Comparison of ENCODE assay signal across 8 cellular contexts in the genomic region with DNA sequence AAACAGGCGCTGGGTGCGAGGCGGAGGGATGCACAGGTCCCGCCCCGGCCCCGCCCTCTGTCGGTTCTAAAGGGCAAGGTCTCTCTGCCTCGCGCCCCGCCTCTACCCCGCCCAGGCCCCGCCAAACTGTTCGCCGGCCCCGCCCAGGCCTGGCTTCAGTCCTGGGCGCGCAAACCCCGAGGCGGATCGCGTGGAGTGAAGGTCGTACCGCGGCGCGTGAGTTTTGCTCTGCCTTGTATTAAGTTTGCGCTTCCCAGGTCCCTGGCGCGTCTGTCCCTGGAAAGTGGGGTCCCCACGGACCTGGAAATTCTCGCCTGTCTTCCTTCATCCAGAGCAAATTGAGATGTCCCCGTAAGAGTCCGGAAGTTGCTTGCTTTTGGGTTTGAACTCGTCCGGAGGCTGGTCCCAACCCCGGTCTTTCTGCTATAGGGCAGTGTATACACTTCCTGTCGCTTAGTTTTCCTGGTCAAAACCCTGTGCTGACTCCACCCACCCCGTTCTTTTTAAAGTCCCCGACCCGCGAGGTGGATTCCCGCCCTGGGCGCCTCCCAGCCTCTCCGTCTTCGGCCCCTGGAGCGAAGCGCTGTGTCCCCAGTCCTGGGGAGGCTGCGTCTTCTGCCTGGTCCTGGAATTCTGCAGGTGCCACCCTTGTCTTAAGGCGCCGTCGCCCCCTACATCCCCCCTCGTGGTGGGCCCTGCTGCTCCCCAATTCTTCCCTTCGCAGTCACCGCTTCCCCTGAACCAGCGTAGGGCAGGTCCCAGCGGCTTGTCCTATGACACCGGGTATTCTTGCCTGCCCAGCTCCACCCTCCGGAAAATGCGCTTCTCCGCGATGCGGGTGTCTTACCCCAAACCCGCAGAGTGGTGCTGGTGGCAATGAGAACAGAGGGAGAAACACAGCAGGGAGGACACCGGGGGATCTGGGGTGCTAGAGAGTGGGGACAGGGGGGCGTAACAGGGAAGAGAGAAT. TPM values are rescaled to one million over a fixed set of nuclear protein-coding genes. Genes with fewer than 3 reads are reported as not detected.
A peak's percentile ranks its signal among the peaks of the same experiment; 100 is the strongest.
DNase-seq lines count a peak whose midpoint lies in the region; ATAC-seq, FAIRE-seq and TF ChIP-seq lines count a peak whose summit lies in the region.

No MANE protein-coding gene starts in this region.

- H3K4me2 ChIP-seq in H1 (ENCODE audit: insufficient read depth in 1 of 2, low read depth in 2 of 2, low read length in 2 of 2) = peak overlapping the region; percentile 93 to 98

- no peak overlapping the region for H2BK15ac ChIP-seq in H1 (ENCODE audit: low read length)

- peak; percentile 44 to 52 for TF ChIP-seq POLR2A in H1 (IDR thresholded peaks at IDR 0.05; ENCODE audit: control extremely low read depth in 1 of 2, low read depth in 2 of 2, low read length in 2 of 2)

- H3K36me3 ChIP-seq in HUES64 (ENCODE audit: insufficient read depth, low read length) (no peaks in the 10 kb centered on the region), H1 (ENCODE audit: control insufficient read depth in 2 of 4, insufficient read depth in 4 of 4, low read length in 3 of 4) (no peaks in the 10 kb centered on the region)

- FAIRE-seq in H1 (lab: Jason Lieb, UNC) = no peak

- no peak overlapping the region for H2BK20ac ChIP-seq in H1 (ENCODE audit: low read length)

- CTCF ChIA-PET in H1 (lab: Charles Lee; ENCODE audit: partially characterized antibody) = interaction anchor here (1.1 to 1.7 kb wide), 3 partner anchors 9 to 137 kb away, joined by 3 to 5 read pairs (median 4); no protein-coding TSS in a partner anchor

- WGBS in HUES64 = 1% methylated on average over 65 of the region's 65 CpGs
- 3% methylated on average over 44 of the region's 65 CpGs; no CpG with 5 or more reads in 1 of the 2 experiments for WGBS in H1 (ENCODE audit: extremely low coverage in 1 of 2, insufficient coverage in 1 of 2, insufficient read length in 1 of 2, insufficient replicate concordance in 2 of 2, low coverage in 1 of 2, low lambda C conversion rate in 2 of 2, missing lambda C conversion rate in 1 of 2), 2 experiments

- peak overlapping the region; percentile 80 for H3K9ac ChIP-seq in HUES64 (ENCODE audit: low read depth, low read length)
- H3K9ac ChIP-seq in H1 (replicated peaks in 1 of 4; ENCODE audit: extremely low read depth in 1 of 4, low read depth in 3 of 4, low read length in 3 of 4) = peak overlapping the region in 3 of 4 experiments; percentile 60 to 67 (median 66); a peak in 6 of 7 replicates

- no peak overlapping the region for H3K4ac ChIP-seq in H1 (replicated peaks; ENCODE audit: insufficient read length, low read depth, low read length)

- H3K27me3 ChIP-seq in HUES64 (ENCODE audit: insufficient read depth, low read length) (peaks cover 5% of the 10 kb centered on the region; the same call in 1 of the 2 replicates), H1 (replicated peaks in 1 of 4; ENCODE audit: control insufficient read depth in 3 of 4, extremely low read depth in 1 of 4, insufficient read depth in 3 of 4, low read length in 3 of 4) (no peaks in the 10 kb centered on the region; a peak in 1 of 7 replicates)

- H3K56ac ChIP-seq in H1 (replicated peaks; ENCODE audit: insufficient read length, low read depth, low read length) = peak overlapping the region; percentile 30

- H3K27ac ChIP-seq in HUES64 (ENCODE audit: low read depth, low read length) = peak overlapping the region; percentile 67; the same call in 1 of the 2 replicates
- H3K27ac ChIP-seq in H1 (ENCODE audit: low read depth, low read length) = no peak overlapping the region

- H4K20me1 ChIP-seq in H1 (replicated peaks in 1 of 2; ENCODE audit: control insufficient read depth in 1 of 2, insufficient read depth in 2 of 2, low read length in 2 of 2) = peaks cover 0 to 2% of the 10 kb centered on the region in 2 experiments

- TF ChIP-seq CTCF in AG10803 (conservative IDR thresholded peaks at IDR 0.05; ENCODE audit: low read length) (no peak; the same call in 1 of the 2 replicates), H1 (IDR thresholded peaks at IDR 0.05; ENCODE audit: control extremely low read depth in 1 of 3, insufficient read depth in 1 of 3, low read depth in 1 of 3, low read length in 3 of 3) (no peak)

- H2AK5ac ChIP-seq in H1 (ENCODE audit: low read depth, low read length) = no peak overlapping the region

- DNase-seq in AG10803 (ENCODE audit: low read depth) (peak; percentile 71), H1 (ENCODE audit: low read depth in 1 of 2, low spot score in 2 of 2) (peak; percentile 41 to 92), midbrain (lab: John Stamatoyannopoulos, UW) (peak; percentile 18), NCI-H2171 treated with DMSO at 0.1 percent for 48 hours (lab: John Stamatoyannopoulos, UW) (no peak)
- peak; percentile 80 for DNase-seq in activated CD8-positive, alpha-beta memory T cell treated with anti-CD3 and anti-CD28 coated beads, Interleukin-2, amount 50 U/mL, for 1 hour (ENCODE audit: extremely low read depth)
- DNase-seq in stimulated activated CD8-positive, alpha-beta memory T cell treated with anti-CD3 and anti-CD28 coated beads, Interleukin-15, amount 100 ng/mL, for 1 hour (ENCODE audit: low read depth) = peak; percentile 80

- no peak for TF ChIP-seq EP300 in H1 (IDR thresholded peaks at IDR 0.05; ENCODE audit: borderline replicate concordance in 1 of 2, low read depth in 2 of 2, low read length in 2 of 2)

- H3K4me3 ChIP-seq in AG10803 (ENCODE audit: low read length) = peak overlapping the region; percentile 76
- peak overlapping the region; percentile 79 for H3K4me3 ChIP-seq in HUES64 (ENCODE audit: low read length)
- peak overlapping the region; percentile 84 to 87 (median 86) for H3K4me3 ChIP-seq in H1 (ENCODE audit: extremely low read depth in 1 of 4, insufficient read depth in 2 of 4, low read depth in 3 of 4, low read length in 4 of 4)

- POLR2A ChIA-PET in H1 (lab: Charles Lee; ENCODE audit: partially characterized antibody) = interaction anchor here (1.3 to 1.6 kb wide), 2 partner anchors 16 to 34 kb away, joined by 3 to 4 read pairs; no protein-coding TSS in a partner anchor

- H3K23ac ChIP-seq in H1 (ENCODE audit: insufficient read length) = no peak overlapping the region

- no peak overlapping the region for H4K5ac ChIP-seq in H1 (ENCODE audit: insufficient read length, low read depth, low read length)

- no peak overlapping the region for H3K14ac ChIP-seq in H1 (ENCODE audit: insufficient read length)

- peak overlapping the region; percentile 54 for H4K8ac ChIP-seq in H1 (ENCODE audit: extremely low read depth, insufficient read depth, low read length)

- H3K18ac ChIP-seq in H1 (ENCODE audit: extremely low read depth, low read length) = peak overlapping the region; percentile 60

- H2AFZ ChIP-seq in H1 (ENCODE audit: low read length) = peak overlapping the region; percentile 78; the same call in 1 of the 2 replicates

- no peak overlapping the region for H2BK120ac ChIP-seq in H1 (replicated peaks; ENCODE audit: low read depth, low read length)

- H3K9me3 ChIP-seq in HUES64 (ENCODE audit: insufficient read depth, low read depth, low read length) (no peaks in the 10 kb centered on the region), H1 (ENCODE audit: insufficient read depth in 2 of 2, low read depth in 1 of 2, low read length in 1 of 2) (no peaks in the 10 kb centered on the region)

- H3K79me1 ChIP-seq in H1 (ENCODE audit: low read depth, low read length) = no peaks in the 10 kb centered on the region

- TF ChIP-seq RAD21 in H1 (IDR thresholded peaks at IDR 0.05 in 1 of 2, conservative IDR thresholded peaks at IDR 0.05 in 1 of 2; ENCODE audit: low read depth in 2 of 2, low read length in 2 of 2) = no peak; a peak in 2 of 4 replicates

- peaks cover 0 to 2% of the 10 kb centered on the region in 2 experiments; a peak in 2 of 4 replicates for H3K79me2 ChIP-seq in H1 (ENCODE audit: control insufficient read depth in 1 of 2, insufficient read depth in 2 of 2, low read length in 2 of 2)

- peak overlapping the region; percentile 81 for H4K91ac ChIP-seq in H1 (replicated peaks; ENCODE audit: insufficient read length, low read length)

- peaks cover 8% of the 10 kb centered on the region for H3K23me2 ChIP-seq in H1 (ENCODE audit: low read depth, low read length)

- H2BK12ac ChIP-seq in H1 (ENCODE audit: low read depth, low read length) = no peak overlapping the region; the same call in 1 of the 2 replicates

- peak overlapping the region; percentile 24; the same call in 1 of the 2 replicates for H2BK5ac ChIP-seq in H1 (ENCODE audit: low read depth, low read length)

- peak; percentile 85 for ATAC-seq in GM19452 (IDR thresholded peaks at IDR 0.05; ENCODE audit: unreplicated experiment)

- no peaks in the 10 kb centered on the region for H3K4me1 ChIP-seq in HUES64 (ENCODE audit: insufficient read depth, low read length)
- peaks cover 0 to 2% (median 0%) of the 10 kb centered on the region in 4 experiments; a peak in 1 of 7 replicates for H3K4me1 ChIP-seq in H1 (replicated peaks in 1 of 4; ENCODE audit: control insufficient read depth in 3 of 4, insufficient read depth in 4 of 4, low read length in 3 of 4)

TF ChIP-seq in H1, 55 proteins besides CTCF, POLR2A, EP300 and RAD21 (continues in another document):
- TF ChIP-seq CEBPB (IDR thresholded peaks at IDR 0.05; ENCODE audit: low read depth, low read length) = no peak
- TF ChIP-seq HDAC2 (IDR thresholded peaks at IDR 0.05; ENCODE audit: borderline replicate concordance in 1 of 2, low read depth in 2 of 2, low read length in 2 of 2) = no peak
- TF ChIP-seq RFX5 (IDR thresholded peaks at IDR 0.05; ENCODE audit: borderline replicate concordance, low read depth, low read length) = no peak

RNA-seq across cellular contexts. Expression of a gene that starts 8.6 kb away (rescaled TPM):
- 5.1 TPM for polyA plus RNA-seq in HUES64 (2013, experiment 1 of 2)
- 6.3 TPM for polyA plus RNA-seq in HUES64 (2013, experiment 2 of 2)
- 23.1 and 25.9 TPM in 2 replicates for total RNA-seq in H1 (2021; fragmentation: NEBNext Ultra II Directional; extraction: Animal tissue kit (Norgen Biotek cat#: 25700))
- polyA plus RNA-seq in H1 (2011; rRNA removed) = 2.6 and 3.9 TPM in 2 replicates
- polyA plus RNA-seq in H1 (2011; cell fraction: cytosol; rRNA removed) = 5.3 TPM
- 2.9 TPM for polyA plus RNA-seq in H1 (2011; cell fraction: nucleus; rRNA removed)
- 3.9 to 8.6 TPM (median 5.6 TPM) in 4 replicates for polyA plus RNA-seq in H1 (2012, experiment 1 of 2)
- 0.87 TPM for polyA plus RNA-seq in H1 (2012, experiment 2 of 2)
- 8.9 TPM for polyA plus RNA-seq in H1 (2013, experiment 1 of 2)
- 9.0 TPM for polyA plus RNA-seq in H1 (2013, experiment 2 of 2)
- 25.5 and 41.6 TPM in 2 replicates for polyA minus RNA-seq in H1 (2011; rRNA and poly(A)+ RNA removed)
- 16.7 TPM for polyA minus RNA-seq in H1 (2011; cell fraction: cytosol; rRNA and poly(A)+ RNA removed)
- 27.7 TPM for polyA minus RNA-seq in H1 (2011; cell fraction: nucleus; rRNA and poly(A)+ RNA removed)

RNA-seq across cellular contexts. Expression of a gene that starts 34.0 kb away (rescaled TPM):
- 6.9 TPM for polyA plus RNA-seq in HUES64 (2013, experiment 1 of 2)
- polyA plus RNA-seq in HUES64 (2013, experiment 2 of 2) = 8.5 TPM
- total RNA-seq in H1 (2021; fragmentation: NEBNext Ultra II Directional; extraction: Animal tissue kit (Norgen Biotek cat#: 25700)) = 16.5 and 18.7 TPM in 2 replicates
- 4.9 and 5.2 TPM in 2 replicates for polyA plus RNA-seq in H1 (2011; rRNA removed)
- 6.5 TPM for polyA plus RNA-seq in H1 (2011; cell fraction: cytosol; rRNA removed)
- polyA plus RNA-seq in H1 (2011; cell fraction: nucleus; rRNA removed) = 7.0 TPM
- polyA plus RNA-seq in H1 (2012, experiment 1 of 2) = 5.2 to 10.5 TPM (median 6.4 TPM) in 4 replicates
- 0.68 TPM for polyA plus RNA-seq in H1 (2012, experiment 2 of 2)
- polyA plus RNA-seq in H1 (2013, experiment 1 of 2) = 9.3 TPM
- 8.7 TPM for polyA plus RNA-seq in H1 (2013, experiment 2 of 2)
- 25.5 and 25.7 TPM in 2 replicates for polyA minus RNA-seq in H1 (2011; rRNA and poly(A)+ RNA removed)
- 10.3 TPM for polyA minus RNA-seq in H1 (2011; cell fraction: cytosol; rRNA and poly(A)+ RNA removed)
- 23.5 TPM for polyA minus RNA-seq in H1 (2011; cell fraction: nucleus; rRNA and poly(A)+ RNA removed)
